9 cellular contexts compared by ENCODE assay signal in genomic region chr5:6721442-6721841, GRCh38. TPM values are rescaled to one million over a fixed set of nuclear protein-coding genes. Genes with fewer than 3 reads are reported as not detected.
DNase-seq lines count a peak whose midpoint lies in the region; ATAC-seq and TF ChIP-seq lines count a peak whose summit lies in the region.
"Had no signal": no experiment of that assay in that cellular context is flagged by ENCODE, and none has a peak within 500 bp of the region (broad histone marks: within the 10 kb centered on the region; RNA-seq: fewer than 3 reads in every experiment).

No MANE protein-coding gene starts in this region.

- H4K20me1 ChIP-seq in BLaER1, result peaks cover 100% of the 10 kb centered on the region
- peaks cover 69% of the 10 kb centered on the region for H4K20me1 ChIP-seq in GM23338 (replicated peaks; ENCODE audit: insufficient read depth)

- peaks cover 64% of the 10 kb centered on the region for H3K36me3 ChIP-seq in BLaER1
- no peaks in the 10 kb centered on the region for H3K36me3 ChIP-seq in GM23338 (ENCODE audit: insufficient read depth)

- ATAC-seq in GM23338, result 0 out of 3 replicates have a peak, but pooled peaks have one; percentile 11
- no peak for ATAC-seq in HG03439 (IDR thresholded peaks at IDR 0.05; ENCODE audit: unreplicated experiment)
- ATAC-seq in GM21526 (IDR thresholded peaks at IDR 0.05; ENCODE audit: low FRiP score, unreplicated experiment), result no peak
- ATAC-seq: left colon had no signal

- H3K27ac Mint-ChIP-seq in GM23338 (no peak overlapping the region), mesothelial cell of epicardium (peak overlapping the region; percentile 76)
- peak overlapping the region; percentile 79 for H3K27ac Mint-ChIP-seq in activated naive CD8-positive, alpha-beta T cell treated with anti-CD3 and anti-CD28 coated beads for 36 hours

- H3K4me1 ChIP-seq in BLaER1 (peaks cover 99% of the 10 kb centered on the region), GM23338 (ENCODE audit: insufficient read depth) (peaks cover 39% of the 10 kb centered on the region; the same call in 1 of the 2 replicates)

- H3K9me3 ChIP-seq in BLaER1, result no peaks in the 10 kb centered on the region

- peak overlapping the region; percentile 84 for H3K4me2 ChIP-seq in BLaER1
- H3K4me2 ChIP-seq in GM23338, result no peak overlapping the region

- H3K9ac ChIP-seq in BLaER1, result peak overlapping the region; percentile 62

- H3K4me3 ChIP-seq in BLaER1 (peak overlapping the region; percentile 15), GM23338 (no peak overlapping the region)

- TF ChIP-seq CTCF in GM23338 (conservative IDR thresholded peaks at IDR 0.05; ENCODE audit: low read depth in 2 of 2) (no peak), mesothelial cell of epicardium (IDR thresholded peaks at IDR 0.05; ENCODE audit: unreplicated experiment) (no peak)

- no peaks in the 10 kb centered on the region; the same call in 1 of the 2 replicates for H3K27me3 ChIP-seq in BLaER1
- H3K27me3 ChIP-seq in GM23338 (ENCODE audit: insufficient read depth), result no peaks in the 10 kb centered on the region

- H3K4me1 Mint-ChIP-seq in GM23338, result peaks cover 81% of the 10 kb centered on the region
- H3K4me1 Mint-ChIP-seq in activated naive CD8-positive, alpha-beta T cell treated with anti-CD3 and anti-CD28 coated beads for 36 hours, result peaks cover 73% of the 10 kb centered on the region
- H3K4me1 Mint-ChIP-seq in mesothelial cell of epicardium, result peaks cover 59% of the 10 kb centered on the region

- H3K4me3 Mint-ChIP-seq in GM23338, result no peak overlapping the region
- H3K4me3 Mint-ChIP-seq in activated naive CD8-positive, alpha-beta T cell treated with anti-CD3 and anti-CD28 coated beads for 36 hours, result no peak overlapping the region
- H3K4me3 Mint-ChIP-seq in mesothelial cell of epicardium, result no peak overlapping the region

- H3K27me3 Mint-ChIP-seq in GM23338 (ENCODE audit: insufficient read depth, low read depth, poor library complexity), result peaks cover 5% of the 10 kb centered on the region
- no peaks in the 10 kb centered on the region for H3K27me3 Mint-ChIP-seq in activated naive CD8-positive, alpha-beta T cell treated with anti-CD3 and anti-CD28 coated beads for 36 hours
- H3K27me3 Mint-ChIP-seq in mesothelial cell of epicardium (ENCODE audit: low read depth), result no peaks in the 10 kb centered on the region

- no peaks in the 10 kb centered on the region for H3K9me2 ChIP-seq in GM23338 (ENCODE audit: insufficient read depth)

- DNase-seq in GM23338 (ENCODE audit: low spot score) (no peak), mesothelial cell of epicardium (ENCODE audit: low spot score in 2 of 2, unreplicated experiment in 2 of 2) (no peak), NCI-H1436 (lab: John Stamatoyannopoulos, UW) (no peak), NCI-H1048 (lab: John Stamatoyannopoulos, UW) (no peak)
- no peak for DNase-seq in activated naive CD8-positive, alpha-beta T cell treated with anti-CD3 and anti-CD28 coated beads for 36 hours
- DNase-seq: left colon had no signal

- no peaks in the 10 kb centered on the region for H3F3A ChIP-seq in GM23338 (replicated peaks; ENCODE audit: low read depth)

- peaks cover 100% of the 10 kb centered on the region for H3K79me2 ChIP-seq in GM23338 (replicated peaks; ENCODE audit: insufficient read depth)

- H2AFZ ChIP-seq in GM23338, result no peak overlapping the region

- H3K9me3 Mint-ChIP-seq in GM23338, result no peaks in the 10 kb centered on the region
- no peaks in the 10 kb centered on the region for H3K9me3 Mint-ChIP-seq in activated naive CD8-positive, alpha-beta T cell treated with anti-CD3 and anti-CD28 coated beads for 36 hours
- H3K9me3 Mint-ChIP-seq in mesothelial cell of epicardium, result no peaks in the 10 kb centered on the region

- H3K27ac ChIP-seq in BLaER1 (peak overlapping the region; percentile 62), GM23338 (ENCODE audit: low read depth) (no peak overlapping the region)

- H3K36me3 Mint-ChIP-seq in GM23338 (ENCODE audit: low read depth) (peaks cover 5% of the 10 kb centered on the region; the same call in 2 of the 3 replicates), mesothelial cell of epicardium (no peaks in the 10 kb centered on the region)
- peaks cover 27% of the 10 kb centered on the region for H3K36me3 Mint-ChIP-seq in activated naive CD8-positive, alpha-beta T cell treated with anti-CD3 and anti-CD28 coated beads for 36 hours

TF ChIP-seq in GM23338, 12 proteins besides CTCF, POLR2A, EP300 and RAD21 (continues in another document):
- TF ChIP-seq REST (IDR thresholded peaks at IDR 0.05; ENCODE audit: unreplicated experiment), result no peak

RNA-seq across cellular contexts. Expression of gene TENT4A, which starts 8.2 kb away (rescaled TPM):
- 20.2 and 24.0 TPM in 2 replicates for total RNA-seq in GM23338 (2014; rRNA removed; shearing (Covaris generic))
- polyA plus RNA-seq in GM23338 (2016; fragmentation: Nextera tagmentation; extraction: Ambion mirVana), result 5.2 and 5.3 TPM in 2 replicates
- total RNA-seq in activated naive CD8-positive, alpha-beta T cell treated with anti-CD3 and anti-CD28 coated beads for 36 hours, result 10 to 100 TPM; 28.2 to 30.7 TPM
- 38.0 to 46.3 TPM (median 45.7 TPM) in 3 replicates for total RNA-seq in mesothelial cell of epicardium
